Comparison of ENCODE assay signal across 17 cellular contexts in the genomic region with DNA sequence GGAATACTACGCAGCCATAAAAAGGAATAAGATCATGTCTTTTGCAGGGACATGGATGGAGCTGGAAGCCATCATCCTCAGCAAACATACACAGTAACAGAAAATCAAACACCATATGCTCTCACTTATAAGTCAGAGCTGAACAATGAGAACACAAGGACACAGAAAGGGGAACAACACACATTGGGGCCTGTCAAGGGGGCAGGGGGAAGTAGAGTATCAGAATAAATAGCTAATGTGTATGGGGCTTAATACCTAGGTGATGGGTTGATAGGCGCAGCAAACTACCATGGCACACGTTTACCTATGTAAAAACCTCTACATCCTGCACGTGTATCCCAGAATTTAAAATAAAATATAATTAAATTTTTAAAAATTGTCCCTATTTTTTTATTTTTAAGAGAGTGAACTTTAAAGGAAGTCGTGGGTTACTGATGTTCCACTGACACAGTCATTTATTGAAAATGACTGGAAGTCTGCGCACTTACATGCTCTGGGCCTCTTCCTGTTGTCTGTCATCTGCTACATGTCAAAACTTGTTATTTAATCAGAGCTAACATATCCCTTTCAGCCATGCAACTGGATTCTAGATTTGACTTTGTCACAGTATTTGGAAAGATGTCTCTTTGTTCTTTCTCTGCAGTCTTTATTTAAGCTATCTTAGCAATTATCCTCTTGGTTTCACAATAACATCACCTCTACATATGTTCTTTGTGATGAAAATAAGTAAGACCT.
DNase-seq lines count a peak whose midpoint lies in the region; ATAC-seq and TF ChIP-seq lines count a peak whose summit lies in the region.
"Had no signal": no experiment of that assay in that cellular context is flagged by ENCODE, and none has a peak within 500 bp of the region (broad histone marks: within the 10 kb centered on the region; RNA-seq: fewer than 3 reads in every experiment).

No MANE protein-coding gene starts in this region.

- H3K36me3 Mint-ChIP-seq in neural progenitor cell (peaks cover 1% of the 10 kb centered on the region), osteocyte (ENCODE audit: unreplicated experiment) (no peaks in the 10 kb centered on the region)

- H3K27ac Mint-ChIP-seq in neural progenitor cell = peak overlapping the region; percentile 50
- no peak overlapping the region for H3K27ac Mint-ChIP-seq in osteocyte (ENCODE audit: unreplicated experiment)
- H3K27ac Mint-ChIP-seq: activated CD8-positive, alpha-beta T cell treated with anti-CD3 and anti-CD28 coated beads, Interleukin-2, amount 10 ng/mL, durations not matched to agents 7 days and 5 days had no signal

- ATAC-seq in HG02870 (IDR thresholded peaks at IDR 0.05; ENCODE audit: unreplicated experiment) = peak; percentile 88
- ATAC-seq: activated CD8-positive, alpha-beta T cell treated with anti-CD3 and anti-CD28 coated beads, Interleukin-2, amount 10 ng/mL, durations not matched to agents 7 days and 5 days; left lobe of liver had no signal

- no peak for TF ChIP-seq CTCF in neural progenitor cell (IDR thresholded peaks at IDR 0.05)
- TF ChIP-seq CTCF in dorsolateral prefrontal cortex (IDR thresholded peaks at IDR 0.05 in 54 of 56, conservative IDR thresholded peaks at IDR 0.05 in 2 of 56; ENCODE audit: low read depth in 1 of 56, partially characterized antibody in 56 of 56) = no peak
- TF ChIP-seq CTCF in adrenal gland (IDR thresholded peaks at IDR 0.05) = no peak
- no peak for TF ChIP-seq CTCF in osteocyte (IDR thresholded peaks at IDR 0.05)

- H3K4me1 Mint-ChIP-seq in neural progenitor cell (no peaks in the 10 kb centered on the region), osteocyte (ENCODE audit: unreplicated experiment) (no peaks in the 10 kb centered on the region)

- H2AFZ ChIP-seq in neural progenitor cell (replicated peaks) = no peak overlapping the region

- H3K9ac ChIP-seq in neural progenitor cell = no peak overlapping the region

- no peak overlapping the region for H3K4me3 Mint-ChIP-seq in neural progenitor cell
- H3K4me3 Mint-ChIP-seq in osteocyte (ENCODE audit: unreplicated experiment) = no peak overlapping the region
- H3K4me3 Mint-ChIP-seq: activated CD8-positive, alpha-beta T cell treated with anti-CD3 and anti-CD28 coated beads, Interleukin-2, amount 10 ng/mL, durations not matched to agents 7 days and 5 days had no signal

- H3K9me3 Mint-ChIP-seq in neural progenitor cell = peaks cover 15% of the 10 kb centered on the region
- H3K9me3 Mint-ChIP-seq in osteocyte (ENCODE audit: unreplicated experiment) = peaks cover 6% of the 10 kb centered on the region

- H3K79me2 ChIP-seq in neural progenitor cell (ENCODE audit: low read depth) = no peaks in the 10 kb centered on the region

- no peak overlapping the region for H3K4me3 ChIP-seq in neural progenitor cell
- no peak overlapping the region for H3K4me3 ChIP-seq in dorsolateral prefrontal cortex
- H3K4me3 ChIP-seq in adrenal gland = no peak overlapping the region
- H3K4me3 ChIP-seq: gastroesophageal sphincter had no signal

- H3K27me3 ChIP-seq in neural progenitor cell (no peaks in the 10 kb centered on the region), dorsolateral prefrontal cortex (no peaks in the 10 kb centered on the region), adrenal gland (no peaks in the 10 kb centered on the region)
- H3K27me3 ChIP-seq: gastroesophageal sphincter had no signal

- no peak overlapping the region for H3K27ac ChIP-seq in neural progenitor cell
- no peak overlapping the region for H3K27ac ChIP-seq in dorsolateral prefrontal cortex
- H3K27ac ChIP-seq in adrenal gland = no peak overlapping the region
- H3K27ac ChIP-seq: gastroesophageal sphincter had no signal

- H3F3A ChIP-seq in neural progenitor cell (ENCODE audit: low read depth) = no peaks in the 10 kb centered on the region

- no peaks in the 10 kb centered on the region for H4K20me1 ChIP-seq in neural progenitor cell (ENCODE audit: low read depth)

- WGBS in adrenal gland, 4 donors = 74 to 85% (median 79%) methylated on average over 6 of the region's 6 CpGs

- no peak for TF ChIP-seq POLR2A in adrenal gland (IDR thresholded peaks at IDR 0.05)

- H3K36me3 ChIP-seq in neural progenitor cell (no peaks in the 10 kb centered on the region), adrenal gland (replicated peaks in 1 of 2) (no peaks in the 10 kb centered on the region)
- H3K36me3 ChIP-seq: gastroesophageal sphincter had no signal

- intact Hi-C loops in dorsolateral prefrontal cortex (cut with DNase I) = no loop called here
- intact Hi-C loops in adrenal gland (cut with DNase I) = no loop called here

- H3K9me3 ChIP-seq in neural progenitor cell (ENCODE audit: low read depth) (no peaks in the 10 kb centered on the region), adrenal gland (replicated peaks in 1 of 3) (no peaks in the 10 kb centered on the region)
- H3K9me3 ChIP-seq: gastroesophageal sphincter had no signal

- peaks cover 2% of the 10 kb centered on the region for H3K27me3 Mint-ChIP-seq in neural progenitor cell (ENCODE audit: insufficient read depth, low read depth)
- peaks cover 2% of the 10 kb centered on the region for H3K27me3 Mint-ChIP-seq in osteocyte (ENCODE audit: unreplicated experiment)

- DNase-seq in NOMO-1 (lab: John Stamatoyannopoulos, UW; ENCODE audit: unreplicated experiment in 2 of 2) (peak; percentile 5 to 9), NOMO-1 treated with dmso at 0.1 percent for 144 hours (lab: John Stamatoyannopoulos, UW; ENCODE audit: unreplicated experiment) (no peak), NCI-H345 (lab: John Stamatoyannopoulos, UW) (peak; percentile 53), neural progenitor cell (ENCODE audit: low spot score) (no peak), dorsolateral prefrontal cortex (no peak), adrenal gland (no peak), osteocyte (ENCODE audit: extremely low spot score, unreplicated experiment) (no peak)
- DNase-seq: activated CD8-positive, alpha-beta T cell treated with anti-CD3 and anti-CD28 coated beads, Interleukin-2, amount 10 ng/mL, durations not matched to agents 7 days and 5 days; activated naive CD4-positive, alpha-beta T cell treated with anti-CD3 and anti-CD28 coated beads, Interleukin-2, amount 50 U/mL, for 16 hours; cortex of kidney; EL; KG1; NCI-H774; stimulated activated naive CD4-positive, alpha-beta T cell had no signal

- H3K4me1 ChIP-seq in neural progenitor cell (no peaks in the 10 kb centered on the region), adrenal gland (replicated peaks in 1 of 2) (no peaks in the 10 kb centered on the region)

- H3K4me2 ChIP-seq in neural progenitor cell = no peak overlapping the region

Comparison
In these comparisons a context has a peak if more than half of its experiments do, and no peak if none do; other contexts are left out.
1. DNase-seq: peak in NOMO-1 (2 of 2) and NCI-H345 (single experiment); none in NOMO-1 treated with dmso at 0.1 percent for 144 hours (single experiment), neural progenitor cell (single experiment), dorsolateral prefrontal cortex (0 of 10), adrenal gland (0 of 7) and osteocyte (single experiment).